ENCODE assay signal across 18 cellular contexts in genomic region chr10:21579291-21579690, GRCh38. TPM values are rescaled to one million over a fixed set of nuclear protein-coding genes. Genes with fewer than 3 reads are reported as not detected.
DNase-seq lines count a peak whose midpoint lies in the region; ATAC-seq and TF ChIP-seq lines count a peak whose summit lies in the region.
"Had no signal": no experiment of that assay in that cellular context is flagged by ENCODE, and none has a peak within 500 bp of the region (broad histone marks: within the 10 kb centered on the region; RNA-seq: fewer than 3 reads in every experiment).

No MANE protein-coding gene starts in this region.

- TF ChIP-seq CTCF in omental fat pad (IDR thresholded peaks at IDR 0.05): no peak
- no peak for TF ChIP-seq CTCF in natural killer cell (IDR thresholded peaks at IDR 0.05)

- H3K4me1 Mint-ChIP-seq in stimulated activated naive CD8-positive, alpha-beta T cell treated with anti-CD3 and anti-CD28 coated beads, Interleukin-15, Interleukin-2, amounts not matched to agents 100 ng/mL and 50 ng/mL, for 24 hours (ENCODE audit: low read depth): peaks cover 47% of the 10 kb centered on the region
- H3K4me1 Mint-ChIP-seq in stimulated activated naive CD8-positive, alpha-beta T cell treated with anti-CD3 and anti-CD28 coated beads, Interleukin-15, amount 100 ng/mL, for 72 hours: peaks cover 33% of the 10 kb centered on the region
- H3K4me1 Mint-ChIP-seq in IgD-negative memory B cell (peaks cover 21 to 41% (median 32%) of the 10 kb centered on the region in 3 donors), memory B cell (peaks cover 21% of the 10 kb centered on the region), natural killer cell (peaks cover 26 to 31% of the 10 kb centered on the region in 2 donors)

- ATAC-seq in stimulated activated naive CD8-positive, alpha-beta T cell treated with anti-CD3 and anti-CD28 coated beads, Interleukin-15, amount 100 ng/mL, for 72 hours: no peak
- ATAC-seq in memory B cell (ENCODE audit: low read depth): peak; percentile 45
- no peak for ATAC-seq in omental fat pad (ENCODE audit: low FRiP score)
- no peak for ATAC-seq in GM21619 (IDR thresholded peaks at IDR 0.05; ENCODE audit: unreplicated experiment)
- ATAC-seq in natural killer cell: no peak

- H3K27ac Mint-ChIP-seq in stimulated activated naive CD8-positive, alpha-beta T cell treated with anti-CD3 and anti-CD28 coated beads, Interleukin-15, Interleukin-2, amounts not matched to agents 100 ng/mL and 50 ng/mL, for 24 hours: peak overlapping the region; percentile 6
- no peak overlapping the region for H3K27ac Mint-ChIP-seq in stimulated activated naive CD8-positive, alpha-beta T cell treated with anti-CD3 and anti-CD28 coated beads, Interleukin-15, amount 100 ng/mL, for 72 hours
- H3K27ac Mint-ChIP-seq in IgD-negative memory B cell: peak overlapping the region; percentile 17 to 39 (median 18)
- peak overlapping the region; percentile 11 for H3K27ac Mint-ChIP-seq in memory B cell
- H3K27ac Mint-ChIP-seq in natural killer cell: peak overlapping the region in 1 of 2 donors; percentile 11

- no peak overlapping the region for H3K4me3 Mint-ChIP-seq in stimulated activated naive CD8-positive, alpha-beta T cell treated with anti-CD3 and anti-CD28 coated beads, Interleukin-15, Interleukin-2, amounts not matched to agents 100 ng/mL and 50 ng/mL, for 24 hours
- H3K4me3 Mint-ChIP-seq in stimulated activated naive CD8-positive, alpha-beta T cell treated with anti-CD3 and anti-CD28 coated beads, Interleukin-15, amount 100 ng/mL, for 72 hours: no peak overlapping the region
- H3K4me3 Mint-ChIP-seq in IgD-negative memory B cell (peak overlapping the region in 2 of 4 donors; percentile 45 to 77), memory B cell (no peak overlapping the region), natural killer cell (no peak overlapping the region)
- H3K4me3 Mint-ChIP-seq: CD14-positive monocyte had no signal

- no peaks in the 10 kb centered on the region for H3K27me3 Mint-ChIP-seq in stimulated activated naive CD8-positive, alpha-beta T cell treated with anti-CD3 and anti-CD28 coated beads, Interleukin-15, Interleukin-2, amounts not matched to agents 100 ng/mL and 50 ng/mL, for 24 hours
- no peaks in the 10 kb centered on the region for H3K27me3 Mint-ChIP-seq in stimulated activated naive CD8-positive, alpha-beta T cell treated with anti-CD3 and anti-CD28 coated beads, Interleukin-15, amount 100 ng/mL, for 72 hours
- H3K27me3 Mint-ChIP-seq in IgD-negative memory B cell: no peaks in the 10 kb centered on the region
- no peaks in the 10 kb centered on the region for H3K27me3 Mint-ChIP-seq in memory B cell
- no peaks in the 10 kb centered on the region for H3K27me3 Mint-ChIP-seq in natural killer cell (ENCODE audit: low read depth in 2 of 2)

- H3K9me3 Mint-ChIP-seq in stimulated activated naive CD8-positive, alpha-beta T cell treated with anti-CD3 and anti-CD28 coated beads, Interleukin-15, Interleukin-2, amounts not matched to agents 100 ng/mL and 50 ng/mL, for 24 hours: peaks cover 14% of the 10 kb centered on the region
- peaks cover 14 to 16% of the 10 kb centered on the region in 2 donors for H3K9me3 Mint-ChIP-seq in stimulated activated naive CD8-positive, alpha-beta T cell treated with anti-CD3 and anti-CD28 coated beads, Interleukin-15, amount 100 ng/mL, for 72 hours
- H3K9me3 Mint-ChIP-seq in IgD-negative memory B cell (peaks cover 0 to 5% (median 3%) of the 10 kb centered on the region in 3 donors), memory B cell (peaks cover 2% of the 10 kb centered on the region), natural killer cell (peaks cover 0 to 2% of the 10 kb centered on the region in 2 donors)

- intact Hi-C loops in natural killer cell (cut with micrococcal nuclease): no loop called here

- H3K36me3 Mint-ChIP-seq in stimulated activated naive CD8-positive, alpha-beta T cell treated with anti-CD3 and anti-CD28 coated beads, Interleukin-15, Interleukin-2, amounts not matched to agents 100 ng/mL and 50 ng/mL, for 24 hours (ENCODE audit: low read depth): peaks cover 51% of the 10 kb centered on the region
- H3K36me3 Mint-ChIP-seq in IgD-negative memory B cell (peaks cover 11% of the 10 kb centered on the region), memory B cell (peaks cover 22% of the 10 kb centered on the region), natural killer cell (peaks cover 6% of the 10 kb centered on the region)

- no peak for DNase-seq in stimulated activated naive CD8-positive, alpha-beta T cell treated with anti-CD3 and anti-CD28 coated beads, Interleukin-15, amount 100 ng/mL, for 72 hours
- DNase-seq in memory B cell (ENCODE audit: low spot score in 2 of 2) (no peak), omental fat pad (ENCODE audit: low spot score) (no peak), natural killer cell (no peak), Kasumi-1 (lab: John Stamatoyannopoulos, UW) (no peak)
- DNase-seq: AML-193, Caco-2, DMS153, GM23248, NCI-H1930, NCI-H2171, NCI-H446, RPMI8226, SIG-M5 had no signal

RNA-seq across cellular contexts. Expression of gene MLLT10, which starts 45.3 kb away (rescaled TPM):
- 8.7 TPM for polyA plus RNA-seq in IgD-negative memory B cell
- total RNA-seq in omental fat pad (10 to 100 TPM; 33.4 to 58.1 (median 43.6) TPM), natural killer cell (10 to 100 TPM; 40.4 to 65.2 (median 60.0) TPM)

RNA-seq across cellular contexts. Expression of gene SKIDA1, which starts 53.8 kb away (rescaled TPM):
- polyA plus RNA-seq in IgD-negative memory B cell: not detected
- total RNA-seq in omental fat pad (1 to 10 TPM in 2 of 4 donors, under 1 TPM in 2; 0.36 to 1.4 (median 0.77) TPM), natural killer cell (not detected)
- total RNA-seq: GM23248 had no signal

Comparison
In these comparisons a context has a peak if more than half of its experiments do, and no peak if none do; other contexts are left out.
1. H3K27ac Mint-ChIP-seq: peak in stimulated activated naive CD8-positive, alpha-beta T cell treated with anti-CD3 and anti-CD28 coated beads, Interleukin-15, Interleukin-2, amounts not matched to agents 100 ng/mL and 50 ng/mL, for 24 hours (single experiment), IgD-negative memory B cell (3 of 3) and memory B cell (single experiment); none in stimulated activated naive CD8-positive, alpha-beta T cell treated with anti-CD3 and anti-CD28 coated beads, Interleukin-15, amount 100 ng/mL, for 72 hours (0 of 2).